In genomic region chr5:81817980-81818379, GRCh38 we compare ENCODE assay signal across 18 cellular contexts.
DNase-seq lines count a peak whose midpoint lies in the region; ATAC-seq and TF ChIP-seq lines count a peak whose summit lies in the region.
"Had no signal": no experiment of that assay in that cellular context is flagged by ENCODE, and none has a peak within 500 bp of the region (broad histone marks: within the 10 kb centered on the region; RNA-seq: fewer than 3 reads in every experiment).

No MANE protein-coding gene starts in this region.

- POLR2A ChIA-PET in activated CD4-positive, alpha-beta memory T cell treated with anti-CD3 and anti-CD28 coated beads, Interleukin-2, amount 10 ng/mL, durations not matched to agents 7 days and 5 days (lab: Charles Lee) = interaction anchor here (1.1 to 1.6 kb wide), 2 partner anchors 33 to 67 kb away, joined by 4 to 5 read pairs; partner anchors contain the start of gene SSBP2
- POLR2A ChIA-PET in activated CD4-positive, alpha-beta memory T cell treated with anti-CD3 and anti-CD28 coated beads for 36 hours (lab: Charles Lee) = no interaction called here

- ATAC-seq in natural killer cell = peak; percentile 69 to 74 (median 71)

- CTCF ChIA-PET in activated CD4-positive, alpha-beta memory T cell treated with anti-CD3 and anti-CD28 coated beads, Interleukin-2, amount 10 ng/mL, durations not matched to agents 7 days and 5 days (lab: Charles Lee) = no interaction called here
- CTCF ChIA-PET in activated CD4-positive, alpha-beta memory T cell treated with anti-CD3 and anti-CD28 coated beads for 36 hours (lab: Charles Lee) = no interaction called here

- H3K4me3 ChIP-seq in GM12865 (ENCODE audit: low read depth, low read length) (no peak overlapping the region), coronary artery (no peak overlapping the region)
- H3K4me3 ChIP-seq: neural progenitor cell had no signal

- DNase-seq in activated CD4-positive, alpha-beta memory T cell treated with anti-CD3 and anti-CD28 coated beads, Interleukin-2, amount 10 ng/mL, durations not matched to agents 7 days and 5 days = no peak
- no peak for DNase-seq in activated CD4-positive, alpha-beta memory T cell treated with anti-CD3 and anti-CD28 coated beads for 36 hours
- DNase-seq in GM12865 (ENCODE audit: low read depth) (peak; percentile 4), natural killer cell (no peak), NCI-H2029 treated with DMSO at 0.1 percent for 48 hours (lab: John Stamatoyannopoulos, UW) (no peak), GM19240 (ENCODE audit: insufficient read length, low spot score) (no peak), coronary artery (ENCODE audit: low spot score) (no peak)
- DNase-seq in T-helper 2 cell treated with Interferon-gamma antibody and Interleukin-4, amounts not matched to agents 5 μg/mL and 100 μg/mL, for 36 hours (ENCODE audit: low spot score) = no peak
- DNase-seq: activated gamma-delta T cell treated with Interleukin-2 at 50 U/mL for 16 hours; effector memory CD4-positive, alpha-beta T cell; NCI-H1436; NCI-H2171; NCI-H526; Right ventricle myocardium superior; stimulated activated CD8-positive, alpha-beta memory T cell treated with anti-CD3 and anti-CD28 coated beads, Interleukin-4, amount 100 ng/mL, for 48 hours; WERI-Rb-1 had no signal

- intact Hi-C loops in activated CD4-positive, alpha-beta memory T cell treated with anti-CD3 and anti-CD28 coated beads for 36 hours (cut with micrococcal nuclease) = no loop called here
- intact Hi-C loops in natural killer cell (cut with micrococcal nuclease) = no loop called here

- peaks cover 6% of the 10 kb centered on the region for H3K9me3 Mint-ChIP-seq in activated CD4-positive, alpha-beta memory T cell treated with anti-CD3 and anti-CD28 coated beads, Interleukin-2, amount 10 ng/mL, durations not matched to agents 7 days and 5 days
- no peaks in the 10 kb centered on the region for H3K9me3 Mint-ChIP-seq in activated CD4-positive, alpha-beta memory T cell treated with anti-CD3 and anti-CD28 coated beads for 36 hours
- peaks cover 7% of the 10 kb centered on the region for H3K9me3 Mint-ChIP-seq in T-helper 2 cell treated with Interferon-gamma antibody and Interleukin-4, amounts not matched to agents 5 μg/mL and 100 μg/mL, for 36 hours
- no peaks in the 10 kb centered on the region for H3K9me3 Mint-ChIP-seq in natural killer cell
- H3K9me3 Mint-ChIP-seq: mesothelial cell of epicardium had no signal

- H3K27ac ChIP-seq in coronary artery = no peak overlapping the region
- H3K27ac ChIP-seq: neural progenitor cell, WERI-Rb-1 had no signal

- TF ChIP-seq CTCF in GM12865 (IDR thresholded peaks at IDR 0.05; ENCODE audit: insufficient read depth, low read depth, low read length, missing control alignments) (no peak), natural killer cell (IDR thresholded peaks at IDR 0.05) (no peak), coronary artery (IDR thresholded peaks at IDR 0.05) (no peak)

- no peak overlapping the region for H3K4me3 Mint-ChIP-seq in activated CD4-positive, alpha-beta memory T cell treated with anti-CD3 and anti-CD28 coated beads, Interleukin-2, amount 10 ng/mL, durations not matched to agents 7 days and 5 days
- no peak overlapping the region for H3K4me3 Mint-ChIP-seq in activated CD4-positive, alpha-beta memory T cell treated with anti-CD3 and anti-CD28 coated beads for 36 hours
- no peak overlapping the region for H3K4me3 Mint-ChIP-seq in T-helper 2 cell treated with Interferon-gamma antibody and Interleukin-4, amounts not matched to agents 5 μg/mL and 100 μg/mL, for 36 hours
- H3K4me3 Mint-ChIP-seq in natural killer cell = no peak overlapping the region
- H3K4me3 Mint-ChIP-seq: mesothelial cell of epicardium, neural progenitor cell had no signal

- H3K27me3 Mint-ChIP-seq in activated CD4-positive, alpha-beta memory T cell treated with anti-CD3 and anti-CD28 coated beads, Interleukin-2, amount 10 ng/mL, durations not matched to agents 7 days and 5 days = peaks cover 1% of the 10 kb centered on the region
- H3K27me3 Mint-ChIP-seq in activated CD4-positive, alpha-beta memory T cell treated with anti-CD3 and anti-CD28 coated beads for 36 hours = no peaks in the 10 kb centered on the region
- H3K27me3 Mint-ChIP-seq in T-helper 2 cell treated with Interferon-gamma antibody and Interleukin-4, amounts not matched to agents 5 μg/mL and 100 μg/mL, for 36 hours (ENCODE audit: low read depth) = peaks cover 14% of the 10 kb centered on the region
- H3K27me3 Mint-ChIP-seq in natural killer cell (ENCODE audit: low read depth in 2 of 2) = peaks cover 3 to 17% of the 10 kb centered on the region in 2 donors

- no peaks in the 10 kb centered on the region for H3K36me3 Mint-ChIP-seq in activated CD4-positive, alpha-beta memory T cell treated with anti-CD3 and anti-CD28 coated beads, Interleukin-2, amount 10 ng/mL, durations not matched to agents 7 days and 5 days (ENCODE audit: low read depth)
- no peaks in the 10 kb centered on the region for H3K36me3 Mint-ChIP-seq in activated CD4-positive, alpha-beta memory T cell treated with anti-CD3 and anti-CD28 coated beads for 36 hours
- H3K36me3 Mint-ChIP-seq in T-helper 2 cell treated with Interferon-gamma antibody and Interleukin-4, amounts not matched to agents 5 μg/mL and 100 μg/mL, for 36 hours (ENCODE audit: low read depth) = no peaks in the 10 kb centered on the region
- H3K36me3 Mint-ChIP-seq in natural killer cell = no peaks in the 10 kb centered on the region
- H3K36me3 Mint-ChIP-seq: mesothelial cell of epicardium had no signal

- peak overlapping the region; percentile 24 for H3K27ac Mint-ChIP-seq in activated CD4-positive, alpha-beta memory T cell treated with anti-CD3 and anti-CD28 coated beads, Interleukin-2, amount 10 ng/mL, durations not matched to agents 7 days and 5 days
- H3K27ac Mint-ChIP-seq in activated CD4-positive, alpha-beta memory T cell treated with anti-CD3 and anti-CD28 coated beads for 36 hours = no peak overlapping the region
- peak overlapping the region; percentile 46 for H3K27ac Mint-ChIP-seq in T-helper 2 cell treated with Interferon-gamma antibody and Interleukin-4, amounts not matched to agents 5 μg/mL and 100 μg/mL, for 36 hours
- H3K27ac Mint-ChIP-seq in natural killer cell = peak overlapping the region; percentile 15 to 75
- H3K27ac Mint-ChIP-seq: mesothelial cell of epicardium, neural progenitor cell had no signal

- peaks cover 35% of the 10 kb centered on the region for H3K4me1 Mint-ChIP-seq in activated CD4-positive, alpha-beta memory T cell treated with anti-CD3 and anti-CD28 coated beads, Interleukin-2, amount 10 ng/mL, durations not matched to agents 7 days and 5 days
- peaks cover 32% of the 10 kb centered on the region for H3K4me1 Mint-ChIP-seq in activated CD4-positive, alpha-beta memory T cell treated with anti-CD3 and anti-CD28 coated beads for 36 hours (ENCODE audit: low read depth)
- peaks cover 27% of the 10 kb centered on the region for H3K4me1 Mint-ChIP-seq in T-helper 2 cell treated with Interferon-gamma antibody and Interleukin-4, amounts not matched to agents 5 μg/mL and 100 μg/mL, for 36 hours (ENCODE audit: low read depth)
- peaks cover 32 to 35% of the 10 kb centered on the region in 2 donors for H3K4me1 Mint-ChIP-seq in natural killer cell
